8 cellular contexts compared by ENCODE assay signal in genomic region chrX:69503835-69504625, GRCh38. TPM values are rescaled to one million over a fixed set of nuclear protein-coding genes. Genes with fewer than 3 reads are reported as not detected.
DNase-seq lines count a peak whose midpoint lies in the region; ATAC-seq, FAIRE-seq and TF ChIP-seq lines count a peak whose summit lies in the region.

TSS of gene NALF2 (plus strand) at chrX:69504326. CDS start at chrX:69505283, 957 bp downstream.

- TF ChIP-seq POLR2A in GM12891 (IDR thresholded peaks at IDR 0.05; ENCODE audit: low read depth, low read length) = no peak

- H3K36me3 Mint-ChIP-seq in activated CD8-positive, alpha-beta memory T cell treated with anti-CD3 and anti-CD28 coated beads, Interleukin-2, amount 10 ng/mL, durations not matched to agents 7 days and 5 days = no peaks in the 10 kb centered on the region
- H3K36me3 Mint-ChIP-seq in activated naive CD4-positive, alpha-beta T cell treated with anti-CD3 and anti-CD28 coated beads, Interleukin-2, amount 10 ng/mL, durations not matched to agents 7 days and 5 days = peaks cover 2% of the 10 kb centered on the region

- CTCF ChIA-PET in activated CD8-positive, alpha-beta memory T cell treated with anti-CD3 and anti-CD28 coated beads, Interleukin-2, amount 10 ng/mL, durations not matched to agents 7 days and 5 days (lab: Charles Lee) = interaction anchor here (1.5 kb wide), 1 partner anchor 11 kb away, joined by 3 read pairs; no protein-coding TSS in a partner anchor
- CTCF ChIA-PET in activated naive CD4-positive, alpha-beta T cell treated with anti-CD3 and anti-CD28 coated beads, Interleukin-2, amount 10 ng/mL, durations not matched to agents 7 days and 5 days (lab: Charles Lee) = interaction anchor here (0.8 to 1.2 kb wide), 4 partner anchors 10 to 595 kb away, joined by 3 read pairs; no protein-coding TSS in a partner anchor

- no peak for FAIRE-seq in GM12891 (lab: Jason Lieb, UNC)

- TF ChIP-seq CTCF in omental fat pad (IDR thresholded peaks at IDR 0.05) = no peak

- H3K4me1 Mint-ChIP-seq in activated CD8-positive, alpha-beta memory T cell treated with anti-CD3 and anti-CD28 coated beads, Interleukin-2, amount 10 ng/mL, durations not matched to agents 7 days and 5 days = peaks cover 3% of the 10 kb centered on the region
- H3K4me1 Mint-ChIP-seq in activated naive CD4-positive, alpha-beta T cell treated with anti-CD3 and anti-CD28 coated beads, Interleukin-2, amount 10 ng/mL, durations not matched to agents 7 days and 5 days = peaks cover 8% of the 10 kb centered on the region

- H3K9me3 Mint-ChIP-seq in activated CD8-positive, alpha-beta memory T cell treated with anti-CD3 and anti-CD28 coated beads, Interleukin-2, amount 10 ng/mL, durations not matched to agents 7 days and 5 days (ENCODE audit: low read depth) = no peaks in the 10 kb centered on the region
- no peaks in the 10 kb centered on the region for H3K9me3 Mint-ChIP-seq in activated naive CD4-positive, alpha-beta T cell treated with anti-CD3 and anti-CD28 coated beads, Interleukin-2, amount 10 ng/mL, durations not matched to agents 7 days and 5 days

- H3K27ac Mint-ChIP-seq in activated CD8-positive, alpha-beta memory T cell treated with anti-CD3 and anti-CD28 coated beads, Interleukin-2, amount 10 ng/mL, durations not matched to agents 7 days and 5 days = no peak within 1 kb of the TSS
- H3K27ac Mint-ChIP-seq in activated naive CD4-positive, alpha-beta T cell treated with anti-CD3 and anti-CD28 coated beads, Interleukin-2, amount 10 ng/mL, durations not matched to agents 7 days and 5 days = no peak within 1 kb of the TSS

- H3K4me3 Mint-ChIP-seq in activated CD8-positive, alpha-beta memory T cell treated with anti-CD3 and anti-CD28 coated beads, Interleukin-2, amount 10 ng/mL, durations not matched to agents 7 days and 5 days = peak within 1 kb of the TSS; percentile 43
- peak within 1 kb of the TSS; percentile 73 for H3K4me3 Mint-ChIP-seq in activated naive CD4-positive, alpha-beta T cell treated with anti-CD3 and anti-CD28 coated beads, Interleukin-2, amount 10 ng/mL, durations not matched to agents 7 days and 5 days

- H3K27me3 Mint-ChIP-seq in activated CD8-positive, alpha-beta memory T cell treated with anti-CD3 and anti-CD28 coated beads, Interleukin-2, amount 10 ng/mL, durations not matched to agents 7 days and 5 days = peaks cover 25% of the 10 kb centered on the region
- H3K27me3 Mint-ChIP-seq in activated naive CD4-positive, alpha-beta T cell treated with anti-CD3 and anti-CD28 coated beads, Interleukin-2, amount 10 ng/mL, durations not matched to agents 7 days and 5 days = peaks cover 54% of the 10 kb centered on the region

- peak; percentile 49 for DNase-seq in activated CD8-positive, alpha-beta memory T cell treated with anti-CD3 and anti-CD28 coated beads, Interleukin-2, amount 10 ng/mL, durations not matched to agents 7 days and 5 days
- DNase-seq in activated CD8-positive, alpha-beta memory T cell treated with anti-CD3 and anti-CD28 coated beads for 24 hours = no peak
- peak; percentile 53 for DNase-seq in NCI-H2196 (lab: John Stamatoyannopoulos, UW; ENCODE audit: unreplicated experiment)
- peak; percentile 71 for DNase-seq in activated naive CD4-positive, alpha-beta T cell treated with anti-CD3 and anti-CD28 coated beads, Interleukin-2, amount 10 ng/mL, durations not matched to agents 7 days and 5 days
- DNase-seq in globus pallidus (ENCODE audit: low spot score) = peak; percentile 27
- DNase-seq in omental fat pad (ENCODE audit: low spot score) = no peak
- no peak for DNase-seq in GM12891 (ENCODE audit: insufficient read length, low spot score)

- ATAC-seq in activated CD8-positive, alpha-beta memory T cell treated with anti-CD3 and anti-CD28 coated beads, Interleukin-2, amount 10 ng/mL, durations not matched to agents 7 days and 5 days = peak; percentile 39
- peak; percentile 60 for ATAC-seq in omental fat pad (ENCODE audit: low FRiP score)
- ATAC-seq in GM19324 (IDR thresholded peaks at IDR 0.05; ENCODE audit: low FRiP score, unreplicated experiment) = no peak

TF ChIP-seq in GM12891, 5 proteins besides CTCF, POLR2A, EP300 and RAD21:
- TF ChIP-seq SPI1 (IDR thresholded peaks at IDR 0.05; ENCODE audit: low read depth, low read length) (no peak), TAF1 (IDR thresholded peaks at IDR 0.05; ENCODE audit: low read depth, low read length) (no peak), POLR2AphosphoS5 (IDR thresholded peaks at IDR 0.05; ENCODE audit: low read depth, low read length) (no peak), PAX5 (IDR thresholded peaks at IDR 0.05; ENCODE audit: insufficient read depth, low read length, severe bottlenecking) (no peak), POU2F2 (IDR thresholded peaks at IDR 0.05; ENCODE audit: low read depth, low read length) (no peak)

RNA-seq across cellular contexts. Expression of gene NALF2, which starts in this region (rescaled TPM):
- under 1 TPM in 1 of 2 experiments, not detected in 1; 0.23 TPM for total RNA-seq in activated CD8-positive, alpha-beta memory T cell treated with anti-CD3 and anti-CD28 coated beads, Interleukin-2, amount 10 ng/mL, durations not matched to agents 7 days and 5 days
- under 1 TPM in 2 of 4 donors, not detected in 2; 0.09 to 0.19 TPM for total RNA-seq in omental fat pad
- not detected for polyA plus RNA-seq in GM12891 (2012; ENCODE audit: low read depth, missing spikeins)

Comparison
In these comparisons a context has a peak if more than half of its experiments do, and no peak if none do; other contexts are left out.
1. Peak in DNase-seq and ATAC-seq in activated CD8-positive, alpha-beta memory T cell treated with anti-CD3 and anti-CD28 coated beads, Interleukin-2, amount 10 ng/mL, durations not matched to agents 7 days and 5 days; RNA of the gene not detected or under 1 TPM.
2. Peak in ATAC-seq in omental fat pad; RNA of the gene not detected or under 1 TPM.
3. DNase-seq: peak in NCI-H2196 (single experiment), activated naive CD4-positive, alpha-beta T cell treated with anti-CD3 and anti-CD28 coated beads, Interleukin-2, amount 10 ng/mL, durations not matched to agents 7 days and 5 days (single experiment) and globus pallidus (single experiment); none in activated CD8-positive, alpha-beta memory T cell treated with anti-CD3 and anti-CD28 coated beads for 24 hours (single experiment), omental fat pad (single experiment) and GM12891 (single experiment).